ENCODE assay signal across 8 cellular contexts in the genomic region with DNA sequence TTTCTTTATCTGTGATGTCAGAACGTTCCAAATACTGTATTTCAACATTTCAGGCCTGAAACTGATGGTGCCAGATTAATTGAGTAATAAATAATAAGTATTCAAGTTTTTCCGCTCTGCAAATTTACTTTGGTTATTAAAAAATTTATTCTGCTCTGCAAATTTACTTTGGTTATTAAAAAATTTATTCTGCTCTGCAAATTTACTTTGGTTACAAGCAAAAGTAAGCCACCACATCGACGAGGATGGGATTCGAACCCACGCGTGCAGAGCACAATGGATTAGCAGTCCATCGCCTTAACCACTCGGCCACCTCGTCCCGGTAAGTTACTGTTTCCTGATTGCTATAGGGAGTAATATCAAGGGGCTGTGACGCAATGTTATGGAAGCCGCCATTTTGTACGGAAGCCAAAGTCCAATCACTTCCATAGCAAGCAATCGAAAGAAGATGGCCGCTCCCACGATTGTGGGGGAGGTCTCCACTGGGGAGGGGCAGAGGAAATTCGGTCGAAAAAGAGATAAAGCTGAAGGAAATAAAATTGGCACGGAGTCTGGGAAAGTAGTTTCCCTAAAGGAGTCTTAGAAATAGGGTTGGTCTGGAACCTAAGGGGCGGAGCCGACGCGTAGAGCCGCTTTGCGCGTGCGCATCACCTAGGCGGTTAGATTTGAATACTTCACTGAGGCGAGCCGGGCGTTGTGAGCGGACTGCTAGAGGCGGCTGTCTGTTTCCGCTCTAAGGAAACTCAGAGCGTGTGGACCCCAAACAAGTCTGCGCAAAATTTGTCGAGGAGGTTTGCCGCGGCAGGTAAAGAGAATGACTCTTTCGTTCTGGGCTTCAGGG. TPM values are rescaled to one million over a fixed set of nuclear protein-coding genes. Genes with fewer than 3 reads are reported as not detected.
DNase-seq lines count a peak whose midpoint lies in the region; ATAC-seq and FAIRE-seq lines count a peak whose summit lies in the region.

A gene with protein sequence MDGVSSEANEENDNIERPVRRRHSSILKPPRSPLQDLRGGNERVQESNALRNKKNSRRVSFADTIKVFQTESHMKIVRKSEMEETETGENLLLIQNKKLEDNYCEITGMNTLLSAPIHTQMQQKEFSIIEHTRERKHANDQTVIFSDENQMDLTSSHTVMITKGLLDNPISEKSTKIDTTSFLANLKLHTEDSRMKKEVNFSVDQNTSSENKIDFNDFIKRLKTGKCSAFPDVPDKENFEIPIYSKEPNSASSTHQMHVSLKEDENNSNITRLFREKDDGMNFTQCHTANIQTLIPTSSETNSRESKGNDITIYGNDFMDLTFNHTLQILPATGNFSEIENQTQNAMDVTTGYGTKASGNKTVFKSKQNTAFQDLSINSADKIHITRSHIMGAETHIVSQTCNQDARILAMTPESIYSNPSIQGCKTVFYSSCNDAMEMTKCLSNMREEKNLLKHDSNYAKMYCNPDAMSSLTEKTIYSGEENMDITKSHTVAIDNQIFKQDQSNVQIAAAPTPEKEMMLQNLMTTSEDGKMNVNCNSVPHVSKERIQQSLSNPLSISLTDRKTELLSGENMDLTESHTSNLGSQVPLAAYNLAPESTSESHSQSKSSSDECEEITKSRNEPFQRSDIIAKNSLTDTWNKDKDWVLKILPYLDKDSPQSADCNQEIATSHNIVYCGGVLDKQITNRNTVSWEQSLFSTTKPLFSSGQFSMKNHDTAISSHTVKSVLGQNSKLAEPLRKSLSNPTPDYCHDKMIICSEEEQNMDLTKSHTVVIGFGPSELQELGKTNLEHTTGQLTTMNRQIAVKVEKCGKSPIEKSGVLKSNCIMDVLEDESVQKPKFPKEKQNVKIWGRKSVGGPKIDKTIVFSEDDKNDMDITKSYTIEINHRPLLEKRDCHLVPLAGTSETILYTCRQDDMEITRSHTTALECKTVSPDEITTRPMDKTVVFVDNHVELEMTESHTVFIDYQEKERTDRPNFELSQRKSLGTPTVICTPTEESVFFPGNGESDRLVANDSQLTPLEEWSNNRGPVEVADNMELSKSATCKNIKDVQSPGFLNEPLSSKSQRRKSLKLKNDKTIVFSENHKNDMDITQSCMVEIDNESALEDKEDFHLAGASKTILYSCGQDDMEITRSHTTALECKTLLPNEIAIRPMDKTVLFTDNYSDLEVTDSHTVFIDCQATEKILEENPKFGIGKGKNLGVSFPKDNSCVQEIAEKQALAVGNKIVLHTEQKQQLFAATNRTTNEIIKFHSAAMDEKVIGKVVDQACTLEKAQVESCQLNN (N-terminal part only) (plus strand): TSS at position 662 of the 841 bp plus-strand sequence. CDS start 8,683 bp downstream, outside the sequence.

- DNase-seq in COLO668 (lab: John Stamatoyannopoulos, UW; ENCODE audit: unreplicated experiment) (peak; percentile 89), HTR-8/SVneo (ENCODE audit: insufficient read length, low spot score) (peak; percentile 77), NOMO-1 treated with DMSO at 0.1 percent for 48 hours (lab: John Stamatoyannopoulos, UW; ENCODE audit: unreplicated experiment) (peak; percentile 95), lung microvascular endothelial cell (ENCODE audit: low read depth in 2 of 2) (peak; percentile 96 to 98)
- peak; percentile 84 to 93 (median 88) for DNase-seq in effector memory CD8-positive, alpha-beta T cell
- peak; percentile 72 to 79 (median 75) for DNase-seq in stimulated activated CD4-positive, alpha-beta T cell treated with anti-CD3 and anti-CD28 coated beads, TNF-alpha, amount 100 ng/mL, for 4 hours (ENCODE audit: low read depth in 3 of 3)

- peak within 1 kb of the TSS; percentile 98 to 99 for H3K27ac Mint-ChIP-seq in effector memory CD8-positive, alpha-beta T cell

- FAIRE-seq in HTR-8/SVneo (lab: Jason Lieb, UNC) = no peak

- CTCF ChIA-PET in activated CD8-positive, alpha-beta memory T cell treated with anti-CD3 and anti-CD28 coated beads for 36 hours (lab: Charles Lee) = interaction anchor here (1.2 to 1.7 kb wide), 3 partner anchors 8 to 29 kb away, joined by 3 to 5 read pairs (median 3); a partner anchor contains a TSS

- H3K4me1 Mint-ChIP-seq in effector memory CD8-positive, alpha-beta T cell (ENCODE audit: low read depth in 2 of 2) = peaks cover 13 to 17% of the 10 kb centered on the region in 2 donors

- H3K36me3 Mint-ChIP-seq in effector memory CD8-positive, alpha-beta T cell (ENCODE audit: insufficient read depth) = peaks cover 21% of the 10 kb centered on the region

- H3K4me3 Mint-ChIP-seq in effector memory CD8-positive, alpha-beta T cell = peak within 1 kb of the TSS; percentile 86 to 93

- ATAC-seq in GM21367 (IDR thresholded peaks at IDR 0.05; ENCODE audit: unreplicated experiment) = peak; percentile 54
- ATAC-seq in effector memory CD8-positive, alpha-beta T cell (replicated peaks) = peak; percentile 75

- POLR2A ChIA-PET in activated CD8-positive, alpha-beta memory T cell treated with anti-CD3 and anti-CD28 coated beads for 36 hours (lab: Charles Lee) = interaction anchor here (0.9 to 1.2 kb wide), 2 partner anchors 25 to 30 kb away, joined by 3 to 6 read pairs; a partner anchor contains a TSS

- no peaks in the 10 kb centered on the region for H3K9me3 Mint-ChIP-seq in effector memory CD8-positive, alpha-beta T cell

- no peaks in the 10 kb centered on the region for H3K27me3 Mint-ChIP-seq in effector memory CD8-positive, alpha-beta T cell

RNA-seq across cellular contexts. Expression of the gene that starts here (rescaled TPM):
- total RNA-seq in activated CD8-positive, alpha-beta memory T cell treated with anti-CD3 and anti-CD28 coated beads for 36 hours = 10 to 100 TPM; 22.1 to 22.5 TPM
- 2.0 and 7.6 TPM in 2 replicates for total RNA-seq in lung microvascular endothelial cell

Comparison
In these comparisons a context has a peak if more than half of its experiments do, and no peak if none do; other contexts are left out.
1. Peak in every context shown above with its lines: DNase-seq and ATAC-seq.